8 cellular contexts compared by ENCODE assay signal in genomic region chr14:102085503-102085902, GRCh38. TPM values are rescaled to one million over a fixed set of nuclear protein-coding genes. Genes with fewer than 3 reads are reported as not detected.
DNase-seq lines count a peak whose midpoint lies in the region; ATAC-seq and TF ChIP-seq lines count a peak whose summit lies in the region.

No MANE protein-coding gene starts in this region.

- no peak for TF ChIP-seq POLR2A in prostate gland (IDR thresholded peaks at IDR 0.05)
- no peak for TF ChIP-seq POLR2A in testis (IDR thresholded peaks at IDR 0.05)

- H3K4me1 ChIP-seq in PC-9 (replicated peaks; ENCODE audit: insufficient read depth) (peaks cover 55% of the 10 kb centered on the region), esophagus (ENCODE audit: control insufficient read depth in 2 of 2, insufficient read depth in 2 of 2, low read length in 1 of 2) (peaks cover 5 to 9% of the 10 kb centered on the region in 2 donors), prostate gland (replicated peaks) (peaks cover 5% of the 10 kb centered on the region), testis (peaks cover 27% of the 10 kb centered on the region)

- H3K4me2 ChIP-seq in PC-9 = peak overlapping the region; percentile 88

- peaks cover 56% of the 10 kb centered on the region for H4K20me1 ChIP-seq in PC-9 (ENCODE audit: insufficient read depth)

- H3K27me3 ChIP-seq in PC-9 (ENCODE audit: insufficient read depth, low read depth) = no peaks in the 10 kb centered on the region
- H3K27me3 ChIP-seq in esophagus (ENCODE audit: control insufficient read depth in 1 of 2, insufficient read depth in 2 of 2, low read length in 2 of 2) = no peaks in the 10 kb centered on the region
- no peaks in the 10 kb centered on the region for H3K27me3 ChIP-seq in prostate gland (replicated peaks; ENCODE audit: insufficient read depth)
- H3K27me3 ChIP-seq in testis = no peaks in the 10 kb centered on the region

- H2AFZ ChIP-seq in PC-9 = no peak overlapping the region

- intact Hi-C loops in PC-9 (cut with micrococcal nuclease; ENCODE audit: unreplicated experiment) (loop anchor here (10.0 kb wide), 1 partner anchor 1249 kb away; the partner anchor contains the start of gene EIF5), prostate gland (cut with DNase I) (loop anchor here (5.0 kb wide), 4 partner anchors 33 to 323 kb away; partner anchors contain the start of genes DYNC1H1, PPP2R5C and ZNF839), testis (cut with DNase I; ENCODE audit: low total_unique reads) (no loop called here)

- POLR2A ChIA-PET in PC-9 (lab: Charles Lee; ENCODE audit: unreplicated experiment) = interaction anchor here (0.6 kb wide), 3 partner anchors 13 to 219 kb away, joined by 6 to 8 read pairs (median 6); no protein-coding TSS in a partner anchor

- WGBS in esophagus, 2 donors = 19 to 23% methylated on average over 10 of the region's 10 CpGs
- WGBS in prostate gland = 15% methylated on average over 10 of the region's 10 CpGs
- WGBS in testis, 2 donors = 48 to 49% methylated on average over 9 to 10 of the region's 10 CpGs

- no peak for ATAC-seq in HG02642 (IDR thresholded peaks at IDR 0.05; ENCODE audit: poor library complexity, unreplicated experiment)

- H3K79me2 ChIP-seq in PC-9 (ENCODE audit: low read depth) = peaks cover 72% of the 10 kb centered on the region

- peak in 1 of 2 experiments; percentile 34 for DNase-seq in PC-9
- no peak for DNase-seq in prostate gland (ENCODE audit: low spot score)
- no peak for DNase-seq in midbrain (lab: John Stamatoyannopoulos, UW)
- no peak for DNase-seq in HPDE6-E6E7 (ENCODE audit: extremely low spot score)
- no peak for DNase-seq in testis

- H3K27ac ChIP-seq in PC-9 = peak overlapping the region; percentile 70
- peak overlapping the region; percentile 66 to 99 for H3K27ac ChIP-seq in esophagus (ENCODE audit: low read depth in 2 of 2, low read length in 1 of 2)
- H3K27ac ChIP-seq in prostate gland = peak overlapping the region; percentile 100
- H3K27ac ChIP-seq in testis = peak overlapping the region in 1 of 2 donors; percentile 100

- peaks cover 58% of the 10 kb centered on the region for H3K36me3 ChIP-seq in PC-9 (ENCODE audit: low read depth)
- H3K36me3 ChIP-seq in esophagus (ENCODE audit: control insufficient read depth in 2 of 2, insufficient read depth in 2 of 2, low read length in 1 of 2) = peaks cover 12 to 19% of the 10 kb centered on the region in 2 donors
- peaks cover 4 to 17% of the 10 kb centered on the region in 2 donors for H3K36me3 ChIP-seq in prostate gland
- H3K36me3 ChIP-seq in testis (ENCODE audit: low read depth, missing control alignments) = peaks cover 7% of the 10 kb centered on the region

- TSS peak; percentile 43 for BruUV-seq in PC-9 (replicated peaks; lab: Mats Ljungman, UMichigan)

- H3K9me3 ChIP-seq in PC-9 (ENCODE audit: insufficient read depth, low read depth) (no peaks in the 10 kb centered on the region), esophagus (ENCODE audit: control insufficient read depth in 2 of 2, insufficient read depth in 1 of 2, low read depth in 1 of 2, low read length in 1 of 2) (no peaks in the 10 kb centered on the region), prostate gland (no peaks in the 10 kb centered on the region), testis (no peaks in the 10 kb centered on the region)

- CTCF ChIA-PET in PC-9 (lab: Charles Lee) = interaction anchor here (0.6 to 0.7 kb wide), 2 partner anchors 112 to 1052 kb away, joined by 3 read pairs; no protein-coding TSS in a partner anchor

- peaks cover 64% of the 10 kb centered on the region for H3F3A ChIP-seq in PC-9 (ENCODE audit: insufficient read depth, low read depth)

- TF ChIP-seq CTCF in PC-9 (conservative IDR thresholded peaks at IDR 0.05) = no peak
- no peak for TF ChIP-seq CTCF in prostate gland (IDR thresholded peaks at IDR 0.05)
- TF ChIP-seq CTCF in testis (IDR thresholded peaks at IDR 0.05) = no peak

- H3K9me2 ChIP-seq in PC-9 (ENCODE audit: insufficient read depth) = no peaks in the 10 kb centered on the region

- peak overlapping the region; percentile 86 for H3K4me3 ChIP-seq in GM08714 (ENCODE audit: low read length)
- peak overlapping the region; percentile 89 for H3K4me3 ChIP-seq in PC-9
- H3K4me3 ChIP-seq in esophagus (ENCODE audit: low read depth in 1 of 2, low read length in 2 of 2) = peak overlapping the region; percentile 11 to 87
- H3K4me3 ChIP-seq in prostate gland = peak overlapping the region; percentile 98 to 100
- no peak overlapping the region for H3K4me3 ChIP-seq in testis

RNA-seq across cellular contexts. Expression of gene HSP90AA1, which starts 1.3 kb away (rescaled TPM):
- 1,314 and 1,931 TPM in 2 replicates for total RNA-seq in PC-9 (2021)
- polyA plus RNA-seq in esophagus = 100 to 1,000 TPM; 132 to 194 TPM
- total RNA-seq in prostate gland = 100 to 1,000 TPM; 423 to 540 TPM
- 100 to 1,000 TPM; 519 to 638 TPM for total RNA-seq in testis
- 385 TPM for polyA plus RNA-seq in testis (ENCODE audit: insufficient read depth, low read depth, low replicate concordance)

RNA-seq across cellular contexts. Expression of gene WDR20, which starts 54.2 kb away (rescaled TPM):
- total RNA-seq in PC-9 (2021) (62.2 and 93.5 TPM in 2 replicates), prostate gland (10 to 100 TPM; 36.6 to 38.6 TPM), testis (10 to 100 TPM; 46.5 to 56.4 TPM)
- polyA plus RNA-seq in esophagus (10 to 100 TPM; 12.8 to 13.1 TPM), testis (ENCODE audit: insufficient read depth, low read depth, low replicate concordance) (69.2 TPM)

Comparison
In these comparisons a context has a peak if more than half of its experiments do, and no peak if none do; other contexts are left out.
1. H3K4me3 ChIP-seq: peak in GM08714 (single experiment), PC-9 (single experiment), esophagus (2 of 2) and prostate gland (2 of 2); none in testis (0 of 2).